In genomic region chr18:56727399-56727798, GRCh38 we compare ENCODE assay signal across 21 cellular contexts.
A peak's percentile ranks its signal among the peaks of the same experiment; 100 is the strongest.
DNase-seq lines count a peak whose midpoint lies in the region; ATAC-seq and TF ChIP-seq lines count a peak whose summit lies in the region.
"Had no signal": no experiment of that assay in that cellular context is flagged by ENCODE, and none has a peak within 500 bp of the region (broad histone marks: within the 10 kb centered on the region; RNA-seq: fewer than 3 reads in every experiment).

No MANE protein-coding gene starts in this region.

- no peak overlapping the region for H3K4me3 Mint-ChIP-seq in activated CD4-positive, alpha-beta T cell treated with anti-CD3 and anti-CD28 coated beads for 36 hours
- H3K4me3 Mint-ChIP-seq in WTC11 (no peak overlapping the region), endodermal cell (peak overlapping the region; percentile 24), endothelial cell (ENCODE audit: unreplicated experiment) (no peak overlapping the region)
- H3K4me3 Mint-ChIP-seq: B cell; naive thymus-derived CD8-positive, alpha-beta T cell had no signal

- WGBS in endodermal cell (ENCODE audit: insufficient coverage in 1 of 2, insufficient read length in 1 of 2), 2 experiments = 41 to 100% methylated on average over 2 to 5 of the region's 5 CpGs

- POLR2A ChIA-PET in activated CD4-positive, alpha-beta T cell treated with anti-CD3 and anti-CD28 coated beads for 36 hours (lab: Charles Lee) = no interaction called here
- POLR2A ChIA-PET in WTC11 (lab: Charles Lee) = no interaction called here

- no peaks in the 10 kb centered on the region for H3K36me3 ChIP-seq in endodermal cell (ENCODE audit: control insufficient read depth, insufficient read depth, low read length)

- peak overlapping the region; percentile 68 for H3K4me3 ChIP-seq in endodermal cell (ENCODE audit: low read length)

- H3K27ac Mint-ChIP-seq in activated CD4-positive, alpha-beta T cell treated with anti-CD3 and anti-CD28 coated beads for 36 hours = peak overlapping the region; percentile 32
- peak overlapping the region; percentile 37; the same call in 1 of the 2 replicates for H3K27ac Mint-ChIP-seq in WTC11
- peak overlapping the region; percentile 78 for H3K27ac Mint-ChIP-seq in endodermal cell
- H3K27ac Mint-ChIP-seq in endothelial cell (ENCODE audit: unreplicated experiment) = no peak overlapping the region
- H3K27ac Mint-ChIP-seq: B cell had no signal

- H3K4me1 ChIP-seq in endodermal cell (ENCODE audit: control insufficient read depth, insufficient read depth, low read length) = peaks cover 8% of the 10 kb centered on the region
- H3K4me1 ChIP-seq: Caco-2 had no signal

- peak; percentile 100 for ATAC-seq in activated CD4-positive, alpha-beta T cell treated with anti-CD3 and anti-CD28 coated beads for 36 hours
- no peak for ATAC-seq in WTC11
- ATAC-seq: naive thymus-derived CD8-positive, alpha-beta T cell; right cardiac atrium had no signal

- H3K27me3 Mint-ChIP-seq in activated CD4-positive, alpha-beta T cell treated with anti-CD3 and anti-CD28 coated beads for 36 hours = no peaks in the 10 kb centered on the region
- H3K27me3 Mint-ChIP-seq in WTC11 (ENCODE audit: low read depth) = no peaks in the 10 kb centered on the region
- no peaks in the 10 kb centered on the region for H3K27me3 Mint-ChIP-seq in endodermal cell (ENCODE audit: insufficient read depth)
- peaks cover 2% of the 10 kb centered on the region for H3K27me3 Mint-ChIP-seq in endothelial cell (ENCODE audit: unreplicated experiment)
- H3K27me3 Mint-ChIP-seq: B cell; naive thymus-derived CD8-positive, alpha-beta T cell had no signal

- intact Hi-C loops in activated CD4-positive, alpha-beta T cell treated with anti-CD3 and anti-CD28 coated beads for 36 hours (cut with DNase I, micrococcal nuclease) = loop anchor here in 1 of 2 experiments (1.0 kb wide), 1 partner anchor 20 kb away; no protein-coding TSS in a partner anchor

- H3K27ac ChIP-seq in endodermal cell (ENCODE audit: low read depth, low read length) = no peak overlapping the region
- H3K27ac ChIP-seq: RWPE1 had no signal

- H3K9me3 Mint-ChIP-seq in activated CD4-positive, alpha-beta T cell treated with anti-CD3 and anti-CD28 coated beads for 36 hours (ENCODE audit: low read depth) = peaks cover 1% of the 10 kb centered on the region
- H3K9me3 Mint-ChIP-seq in WTC11 = no peaks in the 10 kb centered on the region
- peaks cover 24% of the 10 kb centered on the region for H3K9me3 Mint-ChIP-seq in endodermal cell
- no peaks in the 10 kb centered on the region for H3K9me3 Mint-ChIP-seq in endothelial cell (ENCODE audit: unreplicated experiment)

- peaks cover 17% of the 10 kb centered on the region for H3K4me1 Mint-ChIP-seq in activated CD4-positive, alpha-beta T cell treated with anti-CD3 and anti-CD28 coated beads for 36 hours
- H3K4me1 Mint-ChIP-seq in WTC11 (peaks cover 10% of the 10 kb centered on the region), endodermal cell (peaks cover 25% of the 10 kb centered on the region), endothelial cell (ENCODE audit: unreplicated experiment) (peaks cover 5% of the 10 kb centered on the region)
- H3K4me1 Mint-ChIP-seq: B cell had no signal

- CTCF ChIA-PET in activated CD4-positive, alpha-beta T cell treated with anti-CD3 and anti-CD28 coated beads for 36 hours (lab: Charles Lee) = no interaction called here
- CTCF ChIA-PET in WTC11 (lab: Charles Lee) = no interaction called here

- no peaks in the 10 kb centered on the region for H3K27me3 ChIP-seq in endodermal cell (ENCODE audit: control insufficient read depth, insufficient read depth, low read length, poor library complexity, severe bottlenecking)

- no peak overlapping the region for H3K9ac ChIP-seq in endodermal cell (ENCODE audit: extremely low read depth, low read length, poor library complexity, severe bottlenecking)

- peaks cover 51% of the 10 kb centered on the region for H3K36me3 Mint-ChIP-seq in activated CD4-positive, alpha-beta T cell treated with anti-CD3 and anti-CD28 coated beads for 36 hours (ENCODE audit: low read depth)
- H3K36me3 Mint-ChIP-seq in WTC11 (peaks cover 3% of the 10 kb centered on the region; the same call in 1 of the 2 replicates), endodermal cell (ENCODE audit: low read depth) (peaks cover 22% of the 10 kb centered on the region), endothelial cell (ENCODE audit: low read depth, unreplicated experiment) (no peaks in the 10 kb centered on the region)

- no peak for TF ChIP-seq CTCF in WTC11 (IDR thresholded peaks at IDR 0.05)
- TF ChIP-seq CTCF in endodermal cell (conservative IDR thresholded peaks at IDR 0.05) = no peak
- TF ChIP-seq CTCF in endothelial cell (IDR thresholded peaks at IDR 0.05; ENCODE audit: unreplicated experiment) = no peak

- H3K9me3 ChIP-seq in endodermal cell (ENCODE audit: control insufficient read depth, low read length) = peaks cover 18% of the 10 kb centered on the region
- H3K9me3 ChIP-seq: Caco-2 had no signal

- DNase-seq in activated CD4-positive, alpha-beta T cell treated with anti-CD3 and anti-CD28 coated beads for 36 hours = peak; percentile 68
- DNase-seq in activated CD4-positive, alpha-beta T cell treated with anti-CD3 and anti-CD28 coated beads, Interleukin-2, amount 50 U/mL, for 1 hour = no peak
- DNase-seq in WTC11 (ENCODE audit: low spot score) = no peak
- DNase-seq in endodermal cell = peak; percentile 48
- peak; percentile 52 for DNase-seq in stimulated activated CD4-positive, alpha-beta T cell treated with anti-CD3 and anti-CD28 coated beads, Interleukin-4, amount 100 ng/mL, for 24 hours
- DNase-seq in DMS53 treated with DMSO at 0.1 percent for 48 hours (lab: John Stamatoyannopoulos, UW; ENCODE audit: unreplicated experiment) = no peak
- no peak for DNase-seq in cerebellar cortex (ENCODE audit: low spot score)
- no peak for DNase-seq in endothelial cell (ENCODE audit: low spot score)
- DNase-seq: activated gamma-delta T cell treated with Interleukin-2 at 50 U/mL for 16 hours; Caco-2; effector CD4-positive, alpha-beta T cell; EL; HCEC 1CT; KG1; naive thymus-derived CD8-positive, alpha-beta T cell; NCI-H1694 treated with DMSO at 0.1 percent for 48 hours; NCI-H69; right cardiac atrium; T1000 had no signal

TF ChIP-seq in WTC11, 78 proteins besides CTCF, POLR2A, EP300 and RAD21 (continues in another document):
- no peak for TF ChIP-seq ZNF396 (CRISPR knock-in tag; IDR thresholded peaks at IDR 0.05; ENCODE audit: borderline replicate concordance)
- no peak for TF ChIP-seq AFF4 (CRISPR knock-in tag; IDR thresholded peaks at IDR 0.05; ENCODE audit: borderline replicate concordance)
- TF ChIP-seq SMAD4 (CRISPR knock-in tag; IDR thresholded peaks at IDR 0.05) = no peak
- TF ChIP-seq E2F4 (CRISPR knock-in tag; IDR thresholded peaks at IDR 0.05; ENCODE audit: borderline replicate concordance, low read depth) = no peak
- TF ChIP-seq SOX15 (CRISPR knock-in tag; IDR thresholded peaks at IDR 0.05) = no peak
- no peak for TF ChIP-seq MLX (CRISPR knock-in tag; IDR thresholded peaks at IDR 0.05)
- TF ChIP-seq IRF1 (CRISPR knock-in tag; IDR thresholded peaks at IDR 0.05) = no peak

Comparison
In these comparisons a context has a peak if more than half of its experiments do, and no peak if none do; other contexts are left out.
1. DNase-seq: peak in activated CD4-positive, alpha-beta T cell treated with anti-CD3 and anti-CD28 coated beads for 36 hours (single experiment), endodermal cell (single experiment) and stimulated activated CD4-positive, alpha-beta T cell treated with anti-CD3 and anti-CD28 coated beads, Interleukin-4, amount 100 ng/mL, for 24 hours (single experiment); none in activated CD4-positive, alpha-beta T cell treated with anti-CD3 and anti-CD28 coated beads, Interleukin-2, amount 50 U/mL, for 1 hour (single experiment), WTC11 (single experiment), DMS53 treated with DMSO at 0.1 percent for 48 hours (single experiment), cerebellar cortex (single experiment) and endothelial cell (single experiment).